ENCODE assay signal across 19 cellular contexts in the genomic region with DNA sequence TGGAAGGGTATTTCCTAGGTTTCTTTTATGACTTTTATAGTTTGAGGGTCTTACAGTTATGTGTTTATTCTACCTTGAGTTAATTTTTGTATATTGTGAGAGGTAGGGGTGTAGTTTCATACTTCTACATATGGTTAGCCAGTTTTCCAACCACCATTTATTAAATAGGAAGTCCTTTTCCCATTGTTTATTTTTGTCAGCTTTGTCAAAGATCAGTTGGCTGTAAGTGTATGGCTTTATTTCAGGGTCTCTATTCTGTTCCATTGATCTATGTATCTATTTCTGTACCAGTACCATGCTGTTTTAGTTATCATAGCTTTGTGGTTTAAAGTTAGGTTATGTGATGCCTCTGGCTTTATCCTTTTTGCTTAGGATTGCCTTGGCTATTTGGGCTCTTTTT.
DNase-seq lines count a peak whose midpoint lies in the region; ATAC-seq and TF ChIP-seq lines count a peak whose summit lies in the region.
"Had no signal": no experiment of that assay in that cellular context is flagged by ENCODE, and none has a peak within 500 bp of the region (broad histone marks: within the 10 kb centered on the region; RNA-seq: fewer than 3 reads in every experiment).

No MANE protein-coding gene starts in this region.

- no peaks in the 10 kb centered on the region for H3K27me3 Mint-ChIP-seq in activated T-cell treated with anti-CD3 and anti-CD28 coated beads, Interleukin-2, amount 50 U/mL, for 24 hours
- H3K27me3 Mint-ChIP-seq in activated T-cell treated with anti-CD3 and anti-CD28 coated beads, Interleukin-2, amount 50 U/mL, for 72 hours (ENCODE audit: low read depth), result no peaks in the 10 kb centered on the region
- no peaks in the 10 kb centered on the region for H3K27me3 Mint-ChIP-seq in activated B cell treated with CpG ODN at 0.5 μM for 24 hours
- H3K27me3 Mint-ChIP-seq in activated naive CD8-positive, alpha-beta T cell treated with anti-CD3 and anti-CD28 coated beads, Interleukin-2, amount 50 U/mL, for 24 hours, result no peaks in the 10 kb centered on the region
- no peaks in the 10 kb centered on the region for H3K27me3 Mint-ChIP-seq in stimulated activated memory B cell treated with anti-CD40 and anti-IgM and Interleukin-4, amounts not matched to agents 10 μg/mL and 1 μg/mL and 100 μg/mL, for 72 hours
- H3K27me3 Mint-ChIP-seq: CD4-positive, alpha-beta T cell had no signal

- H3K9me3 Mint-ChIP-seq in activated T-cell treated with anti-CD3 and anti-CD28 coated beads, Interleukin-2, amount 50 U/mL, for 24 hours, result no peaks in the 10 kb centered on the region
- H3K9me3 Mint-ChIP-seq in activated T-cell treated with anti-CD3 and anti-CD28 coated beads, Interleukin-2, amount 50 U/mL, for 72 hours, result no peaks in the 10 kb centered on the region
- H3K9me3 Mint-ChIP-seq in activated B cell treated with CpG ODN at 0.5 μM for 24 hours, result no peaks in the 10 kb centered on the region
- peaks cover 3% of the 10 kb centered on the region for H3K9me3 Mint-ChIP-seq in activated naive CD8-positive, alpha-beta T cell treated with anti-CD3 and anti-CD28 coated beads, Interleukin-2, amount 50 U/mL, for 24 hours
- no peaks in the 10 kb centered on the region for H3K9me3 Mint-ChIP-seq in stimulated activated memory B cell treated with anti-CD40 and anti-IgM and Interleukin-4, amounts not matched to agents 10 μg/mL and 1 μg/mL and 100 μg/mL, for 72 hours
- H3K9me3 Mint-ChIP-seq: CD4-positive, alpha-beta T cell had no signal

- CTCF ChIA-PET in activated B cell treated with CpG ODN at 0.5 μM for 24 hours (lab: Charles Lee), result interaction anchor here (1.5 to 20.1 kb wide), 3 partner anchors 29 to 141 kb away, joined by 4 to 427 read pairs (median 26); a partner anchor contains a TSS

- no peak for DNase-seq in activated T-cell treated with anti-CD3 and anti-CD28 coated beads, Interleukin-2, amount 50 U/mL, for 24 hours
- no peak for DNase-seq in activated T-cell treated with anti-CD3 and anti-CD28 coated beads, Interleukin-2, amount 50 U/mL, for 72 hours
- no peak for DNase-seq in activated B cell treated with CpG ODN at 0.5 μM for 24 hours
- no peak for DNase-seq in activated naive CD8-positive, alpha-beta T cell treated with anti-CD3 and anti-CD28 coated beads, Interleukin-2, amount 50 U/mL, for 24 hours
- no peak for DNase-seq in NCI-H226
- DNase-seq in superior temporal gyrus (ENCODE audit: extremely low spot score), result no peak
- DNase-seq: CD4-positive, alpha-beta T cell; DND-41; GDM1; GOT3; KG1; NCI-H1092; NCI-H1694 treated with DMSO at 0.1 percent for 48 hours; NCI-H446 treated with DMSO at 0.1 percent for 48 hours; NCI-H774 had no signal

- peak overlapping the region; percentile 53 for H3K27ac Mint-ChIP-seq in activated T-cell treated with anti-CD3 and anti-CD28 coated beads, Interleukin-2, amount 50 U/mL, for 24 hours
- H3K27ac Mint-ChIP-seq in activated T-cell treated with anti-CD3 and anti-CD28 coated beads, Interleukin-2, amount 50 U/mL, for 72 hours, result no peak overlapping the region
- H3K27ac Mint-ChIP-seq in activated B cell treated with CpG ODN at 0.5 μM for 24 hours, result peak overlapping the region; percentile 95
- peak overlapping the region; percentile 49 for H3K27ac Mint-ChIP-seq in activated naive CD8-positive, alpha-beta T cell treated with anti-CD3 and anti-CD28 coated beads, Interleukin-2, amount 50 U/mL, for 24 hours
- peak overlapping the region; percentile 83 for H3K27ac Mint-ChIP-seq in stimulated activated memory B cell treated with anti-CD40 and anti-IgM and Interleukin-4, amounts not matched to agents 10 μg/mL and 1 μg/mL and 100 μg/mL, for 72 hours
- H3K27ac Mint-ChIP-seq: CD4-positive, alpha-beta T cell had no signal

- H3K4me3 Mint-ChIP-seq in activated T-cell treated with anti-CD3 and anti-CD28 coated beads, Interleukin-2, amount 50 U/mL, for 24 hours, result no peak overlapping the region
- H3K4me3 Mint-ChIP-seq in activated T-cell treated with anti-CD3 and anti-CD28 coated beads, Interleukin-2, amount 50 U/mL, for 72 hours, result peak overlapping the region in 1 of 2 donors; percentile 36
- H3K4me3 Mint-ChIP-seq in activated B cell treated with CpG ODN at 0.5 μM for 24 hours, result peak overlapping the region; percentile 11
- no peak overlapping the region for H3K4me3 Mint-ChIP-seq in activated naive CD8-positive, alpha-beta T cell treated with anti-CD3 and anti-CD28 coated beads, Interleukin-2, amount 50 U/mL, for 24 hours
- H3K4me3 Mint-ChIP-seq in stimulated activated memory B cell treated with anti-CD40 and anti-IgM and Interleukin-4, amounts not matched to agents 10 μg/mL and 1 μg/mL and 100 μg/mL, for 72 hours, result no peak overlapping the region
- H3K4me3 Mint-ChIP-seq: CD4-positive, alpha-beta T cell had no signal

- POLR2A ChIA-PET in activated B cell treated with CpG ODN at 0.5 μM for 24 hours (lab: Charles Lee), result interaction anchor here (1.4 to 20.2 kb wide), 7 partner anchors 10 to 141 kb away, joined by 3 to 572 read pairs (median 167); a partner anchor contains a TSS

- peaks cover 38% of the 10 kb centered on the region for H3K4me1 Mint-ChIP-seq in activated T-cell treated with anti-CD3 and anti-CD28 coated beads, Interleukin-2, amount 50 U/mL, for 24 hours (ENCODE audit: low read depth)
- peaks cover 91% of the 10 kb centered on the region for H3K4me1 Mint-ChIP-seq in activated T-cell treated with anti-CD3 and anti-CD28 coated beads, Interleukin-2, amount 50 U/mL, for 72 hours (ENCODE audit: low read depth)
- H3K4me1 Mint-ChIP-seq in activated B cell treated with CpG ODN at 0.5 μM for 24 hours, result peaks cover 100% of the 10 kb centered on the region
- H3K4me1 Mint-ChIP-seq in activated naive CD8-positive, alpha-beta T cell treated with anti-CD3 and anti-CD28 coated beads, Interleukin-2, amount 50 U/mL, for 24 hours, result peaks cover 64% of the 10 kb centered on the region
- peaks cover 100% of the 10 kb centered on the region for H3K4me1 Mint-ChIP-seq in stimulated activated memory B cell treated with anti-CD40 and anti-IgM and Interleukin-4, amounts not matched to agents 10 μg/mL and 1 μg/mL and 100 μg/mL, for 72 hours

- no peaks in the 10 kb centered on the region for H3K36me3 Mint-ChIP-seq in activated T-cell treated with anti-CD3 and anti-CD28 coated beads, Interleukin-2, amount 50 U/mL, for 24 hours (ENCODE audit: low read depth)
- H3K36me3 Mint-ChIP-seq in activated T-cell treated with anti-CD3 and anti-CD28 coated beads, Interleukin-2, amount 50 U/mL, for 72 hours (ENCODE audit: insufficient read depth in 2 of 2), result peaks cover 0 to 2% of the 10 kb centered on the region in 2 donors
- H3K36me3 Mint-ChIP-seq in activated B cell treated with CpG ODN at 0.5 μM for 24 hours (ENCODE audit: low read depth), result peaks cover 23% of the 10 kb centered on the region
- no peaks in the 10 kb centered on the region for H3K36me3 Mint-ChIP-seq in activated naive CD8-positive, alpha-beta T cell treated with anti-CD3 and anti-CD28 coated beads, Interleukin-2, amount 50 U/mL, for 24 hours (ENCODE audit: low read depth)
- peaks cover 39% of the 10 kb centered on the region for H3K36me3 Mint-ChIP-seq in stimulated activated memory B cell treated with anti-CD40 and anti-IgM and Interleukin-4, amounts not matched to agents 10 μg/mL and 1 μg/mL and 100 μg/mL, for 72 hours

- no peak for TF ChIP-seq CTCF in activated B cell treated with CpG ODN at 0.5 μM for 24 hours (IDR thresholded peaks at IDR 0.05)

- intact Hi-C loops in activated B cell treated with CpG ODN at 0.5 μM for 24 hours (cut with micrococcal nuclease), result no loop called here

- no peak for ATAC-seq in activated T-cell treated with anti-CD3 and anti-CD28 coated beads, Interleukin-2, amount 50 U/mL, for 72 hours (replicated peaks in 1 of 2)
- ATAC-seq in activated B cell treated with CpG ODN at 0.5 μM for 24 hours (ENCODE audit: low read depth) (no peak), HG02798 (IDR thresholded peaks at IDR 0.05; ENCODE audit: poor library complexity, unreplicated experiment) (no peak)
- ATAC-seq in activated naive CD8-positive, alpha-beta T cell treated with anti-CD3 and anti-CD28 coated beads, Interleukin-2, amount 50 U/mL, for 24 hours, result no peak
- no peak for ATAC-seq in stimulated activated memory B cell treated with anti-CD40 and anti-IgM and Interleukin-4, amounts not matched to agents 10 μg/mL and 1 μg/mL and 100 μg/mL, for 72 hours
- ATAC-seq: A549, Right ventricle myocardium inferior had no signal
